In genomic region chr12:74111688-74112360, GRCh38 we compare ENCODE assay signal across 8 cellular contexts.
DNase-seq lines count a peak whose midpoint lies in the region; ATAC-seq and TF ChIP-seq lines count a peak whose summit lies in the region.

No MANE protein-coding gene starts in this region.

- in situ Hi-C loops in transverse colon (cut with MboI; ENCODE audit: low pct_ligation_motif_present in 1 of 4, low pct_unique_long_range_greater_than_20kb in 1 of 4, low sequenced_read_pairs in 3 of 4), result no loop called here

- TF ChIP-seq EP300 in transverse colon (IDR thresholded peaks at IDR 0.05; ENCODE audit: low read depth), result no peak

- TF ChIP-seq CTCF in ascending aorta (IDR thresholded peaks at IDR 0.05), result no peak
- no peak for TF ChIP-seq CTCF in spleen (IDR thresholded peaks at IDR 0.05 in 8 of 11, conservative IDR thresholded peaks at IDR 0.05 in 3 of 11)
- TF ChIP-seq CTCF in transverse colon (IDR thresholded peaks at IDR 0.05), result no peak

- H3K27me3 ChIP-seq in ascending aorta, result no peaks in the 10 kb centered on the region
- H3K27me3 ChIP-seq in spleen (replicated peaks in 1 of 7), result no peaks in the 10 kb centered on the region
- no peaks in the 10 kb centered on the region for H3K27me3 ChIP-seq in transverse colon

- intact Hi-C loops in ascending aorta (cut with DNase I), result no loop called here
- intact Hi-C loops in spleen (cut with DNase I; ENCODE audit: low total_unique reads), result no loop called here
- intact Hi-C loops in transverse colon (cut with DNase I; ENCODE audit: low total_unique reads), result no loop called here

- H3K4me3 ChIP-seq in ascending aorta, result no peak overlapping the region
- H3K4me3 ChIP-seq in spleen, result no peak overlapping the region
- H3K4me3 ChIP-seq in transverse colon, result no peak overlapping the region

- H3K36me3 ChIP-seq in ascending aorta (no peaks in the 10 kb centered on the region), spleen (no peaks in the 10 kb centered on the region), transverse colon (no peaks in the 10 kb centered on the region)

- DNase-seq in Daoy (ENCODE audit: low read depth), result peak; percentile 27
- DNase-seq in SW480 (ENCODE audit: low spot score), result peak; percentile 10
- no peak for DNase-seq in left lobe of liver (ENCODE audit: low spot score)
- no peak for DNase-seq in ascending aorta (ENCODE audit: low spot score in 2 of 2)
- DNase-seq in spleen, result no peak
- DNase-seq in transverse colon, result no peak
- no peak for DNase-seq in stimulated activated CD8-positive, alpha-beta memory T cell treated with anti-CD3 and anti-CD28 coated beads, Interleukin-4, amount 100 ng/mL, for 48 hours

- TF ChIP-seq POLR2A in spleen (IDR thresholded peaks at IDR 0.05), result no peak
- TF ChIP-seq POLR2A in transverse colon (IDR thresholded peaks at IDR 0.05), result no peak

- H3K4me1 ChIP-seq in ascending aorta, result no peaks in the 10 kb centered on the region
- no peaks in the 10 kb centered on the region for H3K4me1 ChIP-seq in spleen
- no peaks in the 10 kb centered on the region for H3K4me1 ChIP-seq in transverse colon

- ATAC-seq in HG02588 (IDR thresholded peaks at IDR 0.05; ENCODE audit: unreplicated experiment) (peak; percentile 71), left lobe of liver (peak; percentile 71)

- no peaks in the 10 kb centered on the region for H3K9me3 ChIP-seq in ascending aorta
- no peaks in the 10 kb centered on the region for H3K9me3 ChIP-seq in spleen
- H3K9me3 ChIP-seq in transverse colon, result no peaks in the 10 kb centered on the region

- 53 to 66% (median 60%) methylated on average over 8 of the region's 8 CpGs for WGBS in spleen, 5 donors
- WGBS in transverse colon (ENCODE audit: low coverage in 1 of 2), 2 donors, result 45 to 49% methylated on average over 4 to 8 of the region's 8 CpGs

- H3K27ac ChIP-seq in ascending aorta (no peak overlapping the region), spleen (no peak overlapping the region), transverse colon (no peak overlapping the region)

Comparison
In these comparisons a context has a peak if more than half of its experiments do, and no peak if none do; other contexts are left out.
1. DNase-seq: peak in Daoy (single experiment) and SW480 (single experiment); none in left lobe of liver (single experiment), ascending aorta (0 of 2), spleen (single experiment), transverse colon (single experiment) and stimulated activated CD8-positive, alpha-beta memory T cell treated with anti-CD3 and anti-CD28 coated beads, Interleukin-4, amount 100 ng/mL, for 48 hours (single experiment).